10 cellular contexts compared by ENCODE assay signal in genomic region chr9:15622596-15622995, GRCh38.
A peak's percentile ranks its signal among the peaks of the same experiment; 100 is the strongest.
DNase-seq lines count a peak whose midpoint lies in the region; ATAC-seq, FAIRE-seq and TF ChIP-seq lines count a peak whose summit lies in the region.
"Had no signal": no experiment of that assay in that cellular context is flagged by ENCODE, and none has a peak within 500 bp of the region (broad histone marks: within the 10 kb centered on the region; RNA-seq: fewer than 3 reads in every experiment).

No MANE protein-coding gene starts in this region.

- no peak overlapping the region for H3K4me3 Mint-ChIP-seq in activated T-helper 17 cell treated with anti-CD3 and anti-CD28 coated beads, Interleukin-2, amount 50 U/mL, for 72 hours

- TF ChIP-seq EP300 in HepG2 (IDR thresholded peaks at IDR 0.05; ENCODE audit: low read depth in 2 of 2, low read length in 2 of 2) (no peak), HepG2 (CRISPR knock-in tag; IDR thresholded peaks at IDR 0.05; ENCODE audit: borderline replicate concordance) (no peak)

- H3K27ac ChIP-seq in DND-41 (ENCODE audit: low read length): no peak overlapping the region
- no peak overlapping the region for H3K27ac ChIP-seq in HepG2 (ENCODE audit: extremely low read length, insufficient read depth, low read length)
- H3K27ac ChIP-seq: skin epidermis had no signal

- H3K27ac Mint-ChIP-seq in activated T-helper 17 cell treated with anti-CD3 and anti-CD28 coated beads, Interleukin-2, amount 50 U/mL, for 72 hours: no peak overlapping the region

- no peaks in the 10 kb centered on the region for H3K4me1 Mint-ChIP-seq in activated T-helper 17 cell treated with anti-CD3 and anti-CD28 coated beads, Interleukin-2, amount 50 U/mL, for 72 hours

- no peak overlapping the region for H3K9ac ChIP-seq in DND-41 (ENCODE audit: low read depth, low read length)
- no peak overlapping the region for H3K9ac ChIP-seq in HepG2 (ENCODE audit: insufficient read depth, low read depth, low read length)

- TF ChIP-seq CTCF in DND-41 (IDR thresholded peaks at IDR 0.05; ENCODE audit: borderline replicate concordance, extremely low read depth, low read length, poor library complexity, severe bottlenecking) (peak; percentile 36), LNCAP (IDR thresholded peaks at IDR 0.05) (peak; percentile 70), HepG2 (CRISPR knock-in tag; IDR thresholded peaks at IDR 0.05) (peak; percentile 17; the same call in 1 of the 2 replicates)

- CTCF ChIA-PET in HepG2 (lab: Yijun Ruan, JAX; ENCODE audit: low intra/inter-chr PET ratio, low total read pairs): no interaction called here

- in situ Hi-C loops in HepG2 (cut with HindIII; ENCODE audit: extremely low pct_ligation_motif_present, low pct_unique_long_range_greater_than_20kb) (loop anchor here (25.0 kb wide), 1 partner anchor 410 kb away; no protein-coding TSS in a partner anchor), HAP-1 (cut with MboI; ENCODE audit: low sequenced_read_pairs) (loop anchor here (25.0 kb wide), 3 partner anchors 110 to 410 kb away; partner anchors contain the start of genes PSIP1 and TTC39B)

- no peak for ATAC-seq in DND-41 (ENCODE audit: insufficient read depth, low read depth)
- ATAC-seq in HepG2: no peak
- no peak for ATAC-seq in activated T-helper 17 cell treated with anti-CD3 and anti-CD28 coated beads, Interleukin-2, amount 50 U/mL, for 72 hours (replicated peaks)

- POLR2A ChIA-PET in HepG2 (lab: Yijun Ruan, JAX): no interaction called here

- H3K27me3 Mint-ChIP-seq in activated T-helper 17 cell treated with anti-CD3 and anti-CD28 coated beads, Interleukin-2, amount 50 U/mL, for 72 hours: peaks cover 3% of the 10 kb centered on the region

- DNase-seq in DND-41 (no peak), amniotic epithelial cell (ENCODE audit: low read depth) (peak; percentile 23), HepG2 (ENCODE audit: low spot score) (no peak), HK-2 (ENCODE audit: unreplicated experiment) (no peak), GM19238 (ENCODE audit: insufficient read length, low spot score) (no peak), HAP-1 (ENCODE audit: low spot score in 2 of 2) (no peak)
- DNase-seq: NK-92 treated with Interleukin-12 subunit alpha and Interleukin-12 subunit beta, amount 100 ng/mL, for 24 hours had no signal

- H3K27me3 ChIP-seq in DND-41 (ENCODE audit: insufficient read depth, low read length, poor library complexity) (no peaks in the 10 kb centered on the region), HepG2 (ENCODE audit: control insufficient read depth in 1 of 2, insufficient read depth in 2 of 2, low read length in 2 of 2) (no peaks in the 10 kb centered on the region), HAP-1 (ENCODE audit: low read depth) (no peaks in the 10 kb centered on the region)

- H3K4me3 ChIP-seq in DND-41 (ENCODE audit: low read depth in 1 of 2, low read length in 2 of 2): no peak overlapping the region
- H3K4me3 ChIP-seq in HepG2 (replicated peaks in 1 of 3; ENCODE audit: insufficient read depth in 1 of 3, low read depth in 2 of 3, low read length in 3 of 3): no peak overlapping the region
- no peak overlapping the region for H3K4me3 ChIP-seq in HAP-1
- H3K4me3 ChIP-seq: skin epidermis had no signal

- BruUV-seq in HepG2 (replicated peaks; lab: Mats Ljungman, UMichigan): no TSS peak

- TF ChIP-seq RAD21 in HepG2 (CRISPR knock-in tag; IDR thresholded peaks at IDR 0.05): no peak

- no peaks in the 10 kb centered on the region for H3K36me3 Mint-ChIP-seq in activated T-helper 17 cell treated with anti-CD3 and anti-CD28 coated beads, Interleukin-2, amount 50 U/mL, for 72 hours (ENCODE audit: low read depth)

- H4K20me1 ChIP-seq in DND-41 (ENCODE audit: insufficient read depth, low read length) (no peaks in the 10 kb centered on the region), HepG2 (ENCODE audit: insufficient read depth, low read length) (no peaks in the 10 kb centered on the region)

- intact Hi-C loops in HepG2 (cut with micrococcal nuclease; ENCODE audit: unreplicated experiment): no loop called here

- no peaks in the 10 kb centered on the region for H3K9me3 Mint-ChIP-seq in activated T-helper 17 cell treated with anti-CD3 and anti-CD28 coated beads, Interleukin-2, amount 50 U/mL, for 72 hours

- H3K9me3 ChIP-seq in DND-41 (ENCODE audit: insufficient read depth, low read length, severe bottlenecking) (no peaks in the 10 kb centered on the region), HepG2 (ENCODE audit: low read length) (no peaks in the 10 kb centered on the region), HAP-1 (no peaks in the 10 kb centered on the region)

- H2AFZ ChIP-seq in DND-41 (ENCODE audit: low read depth, low read length) (no peak overlapping the region), HepG2 (ENCODE audit: low read length) (no peak overlapping the region)

- FAIRE-seq in HepG2 (lab: Jason Lieb, UNC): no peak

- H3K79me2 ChIP-seq in DND-41 (ENCODE audit: insufficient read depth, low read length) (no peaks in the 10 kb centered on the region), HepG2 (ENCODE audit: insufficient read depth, low read length) (no peaks in the 10 kb centered on the region)

- TF ChIP-seq POLR2A in HepG2 (IDR thresholded peaks at IDR 0.05; ENCODE audit: insufficient read depth in 1 of 2, low read depth in 2 of 2, low read length in 2 of 2): no peak

- no peak overlapping the region for H3K4me2 ChIP-seq in DND-41 (ENCODE audit: insufficient read depth, low read length)
- no peak overlapping the region for H3K4me2 ChIP-seq in HepG2 (ENCODE audit: low read depth, low read length)

- H3K4me1 ChIP-seq in DND-41 (ENCODE audit: insufficient read depth, low read length) (no peaks in the 10 kb centered on the region), HepG2 (ENCODE audit: insufficient read depth, low read length) (no peaks in the 10 kb centered on the region), HAP-1 (no peaks in the 10 kb centered on the region)

- 48% methylated on average over 1 of the region's 1 CpG for WGBS in HepG2 (ENCODE audit: low lambda C conversion rate)

- H3K36me3 ChIP-seq in DND-41 (ENCODE audit: insufficient read depth, low read length): no peaks in the 10 kb centered on the region
- no peaks in the 10 kb centered on the region for H3K36me3 ChIP-seq in HepG2 (replicated peaks in 1 of 2; ENCODE audit: control insufficient read depth in 1 of 2, insufficient read depth in 2 of 2, low read length in 2 of 2)
- no peaks in the 10 kb centered on the region for H3K36me3 ChIP-seq in HAP-1 (replicated peaks)

TF ChIP-seq in HepG2, 621 proteins besides CTCF, POLR2A, EP300 and RAD21:
- peak; percentile 34 for TF ChIP-seq STAG1 (CRISPR knock-in tag; IDR thresholded peaks at IDR 0.05)
- no peak for TF ChIP-seq ZNF124 (CRISPR knock-in tag; IDR thresholded peaks at IDR 0.05)
- TF ChIP-seq DZIP1 (CRISPR knock-in tag; IDR thresholded peaks at IDR 0.05): no peak
- TF ChIP-seq, protein P1, sequence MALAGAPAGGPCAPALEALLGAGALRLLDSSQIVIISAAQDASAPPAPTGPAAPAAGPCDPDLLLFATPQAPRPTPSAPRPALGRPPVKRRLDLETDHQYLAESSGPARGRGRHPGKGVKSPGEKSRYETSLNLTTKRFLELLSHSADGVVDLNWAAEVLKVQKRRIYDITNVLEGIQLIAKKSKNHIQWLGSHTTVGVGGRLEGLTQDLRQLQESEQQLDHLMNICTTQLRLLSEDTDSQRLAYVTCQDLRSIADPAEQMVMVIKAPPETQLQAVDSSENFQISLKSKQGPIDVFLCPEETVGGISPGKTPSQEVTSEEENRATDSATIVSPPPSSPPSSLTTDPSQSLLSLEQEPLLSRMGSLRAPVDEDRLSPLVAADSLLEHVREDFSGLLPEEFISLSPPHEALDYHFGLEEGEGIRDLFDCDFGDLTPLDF (CRISPR knock-in tag; IDR thresholded peaks at IDR 0.05): no peak
- TF ChIP-seq ZFP1 (CRISPR knock-in tag; IDR thresholded peaks at IDR 0.05): no peak
- TF ChIP-seq PRMT3 (CRISPR knock-in tag; IDR thresholded peaks at IDR 0.05; ENCODE audit: borderline replicate concordance, low read depth): no peak
- no peak for TF ChIP-seq ZNF7 (CRISPR knock-in tag; IDR thresholded peaks at IDR 0.05)

Comparison
In these comparisons a context has a peak if more than half of its experiments do, and no peak if none do; other contexts are left out.
1. CTCF ChIP-seq: peak in every context shown above with its lines; median percentile 70 in LNCAP; 36 in DND-41; 17 in HepG2.